Comparison of ENCODE assay signal across 8 cellular contexts in genomic region chr11:65225284-65226102, GRCh38. TPM values are rescaled to one million over a fixed set of nuclear protein-coding genes. Genes with fewer than 3 reads are reported as not detected.
DNase-seq lines count a peak whose midpoint lies in the region; ATAC-seq, FAIRE-seq and TF ChIP-seq lines count a peak whose summit lies in the region.

No MANE protein-coding gene starts in this region.

- peak; percentile 62 for DNase-seq in GM12892 (ENCODE audit: insufficient read length)
- peak; percentile 64 to 83 (median 66) for DNase-seq in Peyer's patch
- DNase-seq in activated naive CD4-positive, alpha-beta T cell treated with anti-CD3 and anti-CD28 coated beads, Interleukin-2, amount 50 U/mL, for 72 hours (ENCODE audit: low spot score in 2 of 2) = peak in 1 of 2 donors; percentile 60
- peak; percentile 49 to 74 for DNase-seq in cardiac muscle cell (ENCODE audit: low read depth in 1 of 2, low spot score in 1 of 2)
- peak; percentile 9 for DNase-seq in pons (ENCODE audit: low spot score)
- DNase-seq in uterus = peak; percentile 71

- H3K27ac ChIP-seq in Peyer's patch (peak overlapping the region in 1 of 4 donors; percentile 42), cardiac muscle cell (no peak overlapping the region), uterus (peak overlapping the region; percentile 72 to 78)

- H3K36me3 Mint-ChIP-seq in activated naive CD4-positive, alpha-beta T cell treated with anti-CD3 and anti-CD28 coated beads, Interleukin-2, amount 50 U/mL, for 72 hours = no peaks in the 10 kb centered on the region

- H3K4me1 ChIP-seq in Peyer's patch (peaks cover 0 to 16% (median 3%) of the 10 kb centered on the region in 4 donors), cardiac muscle cell (ENCODE audit: low read depth) (no peaks in the 10 kb centered on the region), uterus (no peaks in the 10 kb centered on the region)

- peak; percentile 90 to 92 for ATAC-seq in activated naive CD4-positive, alpha-beta T cell treated with anti-CD3 and anti-CD28 coated beads, Interleukin-2, amount 50 U/mL, for 72 hours
- no peak for ATAC-seq in HG03280 (IDR thresholded peaks at IDR 0.05; ENCODE audit: unreplicated experiment)
- no peak for ATAC-seq in HG03108 (IDR thresholded peaks at IDR 0.05; ENCODE audit: unreplicated experiment)

- H3K4me3 ChIP-seq in Peyer's patch = peak overlapping the region; percentile 16 to 52 (median 50)
- peak overlapping the region; percentile 19 for H3K4me3 ChIP-seq in cardiac muscle cell
- H3K4me3 ChIP-seq in uterus = peak overlapping the region; percentile 38 to 39

- H3K9me3 ChIP-seq in Peyer's patch (no peaks in the 10 kb centered on the region), cardiac muscle cell (ENCODE audit: low read depth) (no peaks in the 10 kb centered on the region), uterus (no peaks in the 10 kb centered on the region)

- TF ChIP-seq CTCF in Peyer's patch (IDR thresholded peaks at IDR 0.05) (peak; percentile 15 to 56 (median 42)), cardiac muscle cell (IDR thresholded peaks at IDR 0.05; ENCODE audit: low read depth, low read length) (peak; percentile 64), uterus (IDR thresholded peaks at IDR 0.05) (peak; percentile 58 to 69 (median 63))

- H3K27me3 ChIP-seq in Peyer's patch = no peaks in the 10 kb centered on the region
- H3K27me3 ChIP-seq in cardiac muscle cell = peaks cover 8% of the 10 kb centered on the region
- no peaks in the 10 kb centered on the region for H3K27me3 ChIP-seq in uterus

- TF ChIP-seq POLR2A in GM12892 (IDR thresholded peaks at IDR 0.05; ENCODE audit: low read depth, low read length) (no peak), Peyer's patch (IDR thresholded peaks at IDR 0.05) (no peak), uterus (IDR thresholded peaks at IDR 0.05) (no peak)

- peak; percentile 73 for FAIRE-seq in GM12892 (lab: Jason Lieb, UNC)

- intact Hi-C loops in uterus (cut with DNase I; ENCODE audit: low total_unique reads) = no loop called here

- H3K27ac Mint-ChIP-seq in activated naive CD4-positive, alpha-beta T cell treated with anti-CD3 and anti-CD28 coated beads, Interleukin-2, amount 50 U/mL, for 72 hours = no peak overlapping the region

- H3K36me3 ChIP-seq in Peyer's patch (no peaks in the 10 kb centered on the region), cardiac muscle cell (no peaks in the 10 kb centered on the region), uterus (no peaks in the 10 kb centered on the region)

- no peaks in the 10 kb centered on the region for H3K9me3 Mint-ChIP-seq in activated naive CD4-positive, alpha-beta T cell treated with anti-CD3 and anti-CD28 coated beads, Interleukin-2, amount 50 U/mL, for 72 hours

RNA-seq across cellular contexts. Expression of gene POLA2, which starts 36.3 kb away (rescaled TPM):
- polyA plus RNA-seq in GM12892 (2012; ENCODE audit: missing spikeins) = 43.0 TPM
- total RNA-seq in Peyer's patch (10 to 100 TPM in 2 of 4 donors, 1 to 10 TPM in 2; 6.8 to 25.6 (median 13.1) TPM), cardiac muscle cell (20.3 and 21.2 TPM in 2 replicates), uterus (10 to 100 TPM in 2 of 4 donors, 1 to 10 TPM in 2; 3.3 to 13.5 (median 7.6) TPM)
- 10 to 100 TPM; 66.8 to 69.9 TPM for total RNA-seq in activated naive CD4-positive, alpha-beta T cell treated with anti-CD3 and anti-CD28 coated beads, Interleukin-2, amount 50 U/mL, for 72 hours
- polyA plus RNA-seq in cardiac muscle cell = 20.3 and 31.7 TPM in 2 replicates

RNA-seq across cellular contexts. Expression of gene CAPN1, which starts 43.8 kb away (rescaled TPM):
- 44.2 TPM for polyA plus RNA-seq in GM12892 (2012; ENCODE audit: missing spikeins)
- 100 to 1,000 TPM; 320 to 598 (median 559) TPM for total RNA-seq in Peyer's patch
- total RNA-seq in activated naive CD4-positive, alpha-beta T cell treated with anti-CD3 and anti-CD28 coated beads, Interleukin-2, amount 50 U/mL, for 72 hours = 100 to 1,000 TPM; 119 to 137 TPM
- 131 and 185 TPM in 2 replicates for total RNA-seq in cardiac muscle cell
- polyA plus RNA-seq in cardiac muscle cell = 118 and 156 TPM in 2 replicates
- 100 to 1,000 TPM; 122 to 174 (median 157) TPM for total RNA-seq in uterus

RNA-seq across cellular contexts. Expression of gene SPDYC, which starts 55.5 kb away (rescaled TPM):
- not detected for polyA plus RNA-seq in GM12892 (2012; ENCODE audit: missing spikeins)
- total RNA-seq in Peyer's patch = not detected
- total RNA-seq in activated naive CD4-positive, alpha-beta T cell treated with anti-CD3 and anti-CD28 coated beads, Interleukin-2, amount 50 U/mL, for 72 hours = not detected
- 0.24 TPM in 1 of 2 replicates, not detected in the other for total RNA-seq in cardiac muscle cell
- polyA plus RNA-seq in cardiac muscle cell = not detected in 2 replicates
- total RNA-seq in uterus = not detected

Comparison
In these comparisons a context has a peak if more than half of its experiments do, and no peak if none do; other contexts are left out.
1. ATAC-seq: peak in activated naive CD4-positive, alpha-beta T cell treated with anti-CD3 and anti-CD28 coated beads, Interleukin-2, amount 50 U/mL, for 72 hours (2 of 2); none in HG03280 (single experiment) and HG03108 (single experiment).
2. Peak in every context shown above with its lines, with median percentiles within 50 percentile points of each other: H3K4me3 ChIP-seq and CTCF ChIP-seq.